Comparison of ENCODE assay signal across 8 cellular contexts in the genomic region with DNA sequence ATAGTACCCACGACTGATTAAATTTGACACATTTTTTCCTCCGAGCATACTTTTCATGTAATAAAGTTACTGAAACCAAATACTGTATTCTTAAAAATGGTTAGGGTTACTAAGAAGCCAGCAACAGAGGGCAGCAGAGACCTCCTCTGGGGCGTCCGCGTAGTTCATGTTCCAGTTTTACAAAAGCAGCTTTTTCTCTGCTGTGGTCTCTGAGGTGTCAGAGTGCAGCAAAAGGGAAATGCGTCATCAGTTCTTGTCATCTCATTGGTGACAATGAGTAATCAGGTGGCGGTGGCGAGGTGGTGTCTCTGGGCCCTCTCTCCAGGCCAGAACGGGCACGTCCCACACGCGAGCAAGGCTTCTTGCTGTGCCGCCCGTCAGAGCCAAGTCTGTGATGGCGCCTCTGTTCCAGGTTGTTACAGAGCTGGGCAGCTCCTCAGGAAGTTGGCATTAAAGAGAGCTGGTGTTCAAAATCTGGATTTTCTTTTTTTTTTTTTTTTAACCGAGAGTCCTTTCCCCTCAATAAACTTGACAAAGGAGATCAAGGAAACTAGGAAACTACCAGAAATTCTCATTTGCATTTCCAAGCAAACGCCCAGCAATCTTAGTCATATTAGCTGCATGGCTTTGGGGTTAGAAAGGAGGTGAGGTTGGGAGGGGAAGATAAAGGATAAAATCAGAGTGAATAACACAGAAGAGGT.
DNase-seq lines count a peak whose midpoint lies in the region; ATAC-seq and TF ChIP-seq lines count a peak whose summit lies in the region.

No MANE protein-coding gene starts in this region.

- intact Hi-C loops in left cardiac atrium (cut with DNase I), result loop anchor here (2.0 to 5.0 kb wide), 2 partner anchors 98 to 99 kb away; a partner anchor contains a TSS
- intact Hi-C loops in posterior cingulate gyrus (cut with DNase I), result loop anchor here (1.0 to 5.0 kb wide), 3 partner anchors 22 to 149 kb away; a partner anchor contains a TSS

- peak; percentile 100 for ATAC-seq in HG02798 (IDR thresholded peaks at IDR 0.05; ENCODE audit: poor library complexity, unreplicated experiment)
- peak; percentile 98 to 99 for ATAC-seq in left cardiac atrium
- peak; percentile 97 to 98 for ATAC-seq in upper lobe of left lung (ENCODE audit: low FRiP score in 2 of 2)

- no peaks in the 10 kb centered on the region for H3K27me3 ChIP-seq in upper lobe of left lung

- H3K4me3 ChIP-seq in GM12875 (ENCODE audit: low read depth, low read length) (no peak overlapping the region), upper lobe of left lung (peak overlapping the region in 3 of 4 donors; percentile 26 to 44 (median 33))

- WGBS in upper lobe of left lung, 2 donors, result 3 to 4% methylated on average over 14 to 17 of the region's 17 CpGs

- TF ChIP-seq CTCF in GM12875 (IDR thresholded peaks at IDR 0.05; ENCODE audit: borderline replicate concordance, insufficient read depth, low read depth, low read length), result peak; percentile 69
- peak; percentile 46 to 84 (median 65) for TF ChIP-seq CTCF in upper lobe of left lung (IDR thresholded peaks at IDR 0.05)

- H3K27ac ChIP-seq in upper lobe of left lung, result peak overlapping the region; percentile 8 to 75 (median 56)

- peaks cover 0 to 6% (median 3%) of the 10 kb centered on the region in 4 donors for H3K4me1 ChIP-seq in upper lobe of left lung

- H3K9me3 ChIP-seq in upper lobe of left lung, result no peaks in the 10 kb centered on the region

- peak in 3 of 4 donors; percentile 63 to 87 (median 79) for TF ChIP-seq POLR2A in upper lobe of left lung (IDR thresholded peaks at IDR 0.05)

- peak; percentile 42 to 92 (median 67) for DNase-seq in NCI-H1417 (lab: John Stamatoyannopoulos, UW)
- DNase-seq in T follicular helper cell (ENCODE audit: low read depth), result peak; percentile 88
- DNase-seq in amniotic epithelial cell (ENCODE audit: low read depth), result peak; percentile 78
- peak; percentile 91 for DNase-seq in left cardiac atrium
- DNase-seq in posterior cingulate gyrus, result peak; percentile 60 to 97 (median 78)
- DNase-seq in upper lobe of left lung, result peak; percentile 84 to 91

- no peaks in the 10 kb centered on the region for H3K36me3 ChIP-seq in upper lobe of left lung

- peak in 1 of 4 donors; percentile 59 for TF ChIP-seq EP300 in upper lobe of left lung (IDR thresholded peaks at IDR 0.05)
